In genomic region chr20:24767623-24768100, GRCh38 we compare ENCODE assay signal across 19 cellular contexts.
"Had no signal": no experiment of that assay in that cellular context is flagged by ENCODE, and none has a peak within 500 bp of the region (broad histone marks: within the 10 kb centered on the region; RNA-seq: fewer than 3 reads in every experiment).

No MANE protein-coding gene starts in this region.

- H3K9me3 Mint-ChIP-seq: activated naive CD4-positive, alpha-beta T cell treated with anti-CD3 and anti-CD28 coated beads, Interleukin-2, amount 50 U/mL, for 24 hours; activated T-cell treated with anti-CD3 and anti-CD28 coated beads, Interleukin-2, amount 50 U/mL, for 4 hours; immature natural killer cell; mesothelial cell of epicardium; nephron; stimulated activated naive B cell treated with anti-CD40 and anti-IgM and Interleukin-4, amounts not matched to agents 10 μg/mL and 1 μg/mL and 100 μg/mL, for 72 hours had no signal

- ATAC-seq: activated T-cell treated with anti-CD3 and anti-CD28 coated beads, Interleukin-2, amount 50 U/mL, for 4 hours; heart right ventricle; SK-N-SH treated with all-trans-retinoic acid at 6 μM for 48 hours; stimulated activated naive B cell treated with anti-CD40 and anti-IgM and Interleukin-4, amounts not matched to agents 10 μg/mL and 1 μg/mL and 100 μg/mL, for 72 hours had no signal

- H3K4me1 ChIP-seq: ascending aorta, esophagus muscularis mucosa, sigmoid colon had no signal

- H3K27me3 ChIP-seq: ascending aorta, sigmoid colon, thyroid gland had no signal

- H3K36me3 Mint-ChIP-seq: activated naive CD4-positive, alpha-beta T cell treated with anti-CD3 and anti-CD28 coated beads, Interleukin-2, amount 50 U/mL, for 24 hours; immature natural killer cell; mesothelial cell of epicardium; stimulated activated naive B cell treated with anti-CD40 and anti-IgM and Interleukin-4, amounts not matched to agents 10 μg/mL and 1 μg/mL and 100 μg/mL, for 72 hours had no signal

- H3K4me3 ChIP-seq: ascending aorta, esophagus muscularis mucosa, heart right ventricle, sigmoid colon, spleen, thyroid gland had no signal

- FAIRE-seq: endothelial cell of umbilical vein had no signal

- H3K27ac Mint-ChIP-seq: activated naive CD4-positive, alpha-beta T cell treated with anti-CD3 and anti-CD28 coated beads, Interleukin-2, amount 50 U/mL, for 24 hours; immature natural killer cell; mesothelial cell of epicardium; stimulated activated naive B cell treated with anti-CD40 and anti-IgM and Interleukin-4, amounts not matched to agents 10 μg/mL and 1 μg/mL and 100 μg/mL, for 72 hours had no signal

- H3K4me3 Mint-ChIP-seq: activated naive CD4-positive, alpha-beta T cell treated with anti-CD3 and anti-CD28 coated beads, Interleukin-2, amount 50 U/mL, for 24 hours; activated T-cell treated with anti-CD3 and anti-CD28 coated beads, Interleukin-2, amount 50 U/mL, for 4 hours; immature natural killer cell; mesothelial cell of epicardium; nephron; stimulated activated naive B cell treated with anti-CD40 and anti-IgM and Interleukin-4, amounts not matched to agents 10 μg/mL and 1 μg/mL and 100 μg/mL, for 72 hours had no signal

- DNase-seq: activated CD4-positive, alpha-beta T cell treated with anti-CD3 and anti-CD28 coated beads for 1 hour; activated T-cell treated with anti-CD3 and anti-CD28 coated beads, Interleukin-2, amount 50 U/mL, for 4 hours; cortex of kidney; heart right ventricle; immature natural killer cell; sigmoid colon; spleen; stimulated activated CD4-positive, alpha-beta T cell treated with anti-CD3 and anti-CD28 coated beads, Interleukin-4, amount 100 ng/mL, for 4 hours; stimulated activated naive B cell treated with anti-CD40 and anti-IgM and Interleukin-4, amounts not matched to agents 10 μg/mL and 1 μg/mL and 100 μg/mL, for 72 hours; T-helper 1 cell; T1000; thyroid gland had no signal

- H3K4me1 Mint-ChIP-seq: activated naive CD4-positive, alpha-beta T cell treated with anti-CD3 and anti-CD28 coated beads, Interleukin-2, amount 50 U/mL, for 24 hours had no signal

- H3K36me3 ChIP-seq: ascending aorta, esophagus muscularis mucosa, heart right ventricle, sigmoid colon, spleen, thyroid gland had no signal

- H3K9me3 ChIP-seq: ascending aorta, esophagus muscularis mucosa, heart right ventricle, sigmoid colon, spleen, thyroid gland had no signal

- H3K27ac ChIP-seq: ascending aorta, esophagus muscularis mucosa, heart right ventricle, sigmoid colon, spleen, thyroid gland had no signal
